In the genomic region with DNA sequence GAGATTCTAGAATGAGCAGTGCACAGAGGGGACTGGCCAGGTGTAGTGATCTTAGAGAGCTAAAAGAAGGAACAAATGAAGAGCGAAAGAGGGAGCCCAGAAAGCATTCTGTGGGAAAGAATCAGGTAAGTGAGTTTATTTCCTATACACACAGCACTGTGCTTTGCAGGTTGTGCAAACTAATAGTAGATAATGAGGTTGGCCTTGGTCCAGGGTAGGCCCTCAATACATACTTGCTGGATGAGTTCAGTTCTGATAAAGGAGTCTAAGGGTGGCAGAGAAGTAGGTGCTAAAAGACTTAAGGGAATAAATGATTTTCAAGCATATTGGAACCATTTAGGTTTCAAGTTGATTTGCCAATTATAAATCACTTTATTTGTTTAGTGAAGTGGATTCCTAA, we compare ENCODE assay signal across 21 cellular contexts.
"Had no signal": no experiment of that assay in that cellular context is flagged by ENCODE, and none has a peak within 500 bp of the region (broad histone marks: within the 10 kb centered on the region; RNA-seq: fewer than 3 reads in every experiment).

No MANE protein-coding gene starts in this region.

- H3K9me3 ChIP-seq: adrenal gland, SJSA1 had no signal

- H3K4me3 ChIP-seq: adrenal gland, SJSA1 had no signal

- DNase-seq: activated CD4-positive, alpha-beta memory T cell treated with anti-CD3 and anti-CD28 coated beads, Interleukin-2, amount 10 ng/mL, durations not matched to agents 7 days and 5 days; activated CD4-positive, alpha-beta T cell treated with anti-CD3 and anti-CD28 coated beads for 36 hours; activated CD4-positive, alpha-beta T cell treated with anti-CD3 and anti-CD28 coated beads, Interleukin-2, amount 50 U/mL, for 1 hour; activated naive CD4-positive, alpha-beta T cell treated with anti-CD3 and anti-CD28 coated beads, Interleukin-2, amount 50 U/mL, for 16 hours; activated naive CD8-positive, alpha-beta T cell treated with anti-CD3 and anti-CD28 coated beads, Interleukin-2, amount 10 ng/mL, durations not matched to agents 7 days and 5 days; activated T-cell treated with anti-CD3 and anti-CD28 coated beads, Interleukin-2, amount 50 U/mL, for 72 hours; adrenal gland; aorta; MM.1S; NCI-H1105; NCI-H1436; NCI-H187; NCI-H2081 treated with DMSO at 0.1 percent for 48 hours; NCI-H446 treated with DMSO at 0.1 percent for 48 hours; NCI-H524 treated with DMSO at 0.1 percent for 48 hours; PC-3; SHP77; T-helper 17 cell; T-helper 9 cell; WERI-Rb-1 had no signal

- ATAC-seq: activated CD4-positive, alpha-beta T cell treated with anti-CD3 and anti-CD28 coated beads for 36 hours; PC-3; T-helper 17 cell had no signal

- H3K36me3 ChIP-seq: adrenal gland, SJSA1, WERI-Rb-1 had no signal

- H3K27ac ChIP-seq: adrenal gland, WERI-Rb-1 had no signal

- H3K27me3 ChIP-seq: adrenal gland, SJSA1 had no signal
